Comparison of ENCODE assay signal across 2 cellular contexts in genomic region chr20:64119301-64119680, GRCh38.
TF ChIP-seq lines count a peak whose summit lies in the region.

No MANE protein-coding gene starts in this region.

TF ChIP-seq in A549, 52 proteins besides CTCF, POLR2A, EP300 and RAD21 (continued from another document):
- no peak for TF ChIP-seq BCL3 (IDR thresholded peaks at IDR 0.05)
- no peak for TF ChIP-seq CBX2 (IDR thresholded peaks at IDR 0.05; ENCODE audit: borderline replicate concordance, low read depth)
- no peak for TF ChIP-seq NPAS2 (CRISPR knock-in tag; IDR thresholded peaks at IDR 0.05; ENCODE audit: borderline replicate concordance)

TF ChIP-seq in HEK293, 187 proteins besides CTCF, POLR2A, EP300 and RAD21 (continued from another document):
- no peak for TF ChIP-seq ZNF148 (tag by site-specific recombination; IDR thresholded peaks at IDR 0.05; ENCODE audit: borderline replicate concordance)
- peak; percentile 35; the same call in 1 of the 2 replicates for TF ChIP-seq SCRT2 (tag by site-specific recombination; IDR thresholded peaks at IDR 0.05)
- no peak for TF ChIP-seq ZNF140 (tag by site-specific recombination; IDR thresholded peaks at IDR 0.05)
- no peak for TF ChIP-seq ZNF391 (tag by site-specific recombination; IDR thresholded peaks at IDR 0.05; ENCODE audit: borderline replicate concordance, low read depth)
- no peak for TF ChIP-seq ZNF510 (tag by site-specific recombination; IDR thresholded peaks at IDR 0.05; ENCODE audit: insufficient replicate concordance)
- TF ChIP-seq IKZF3 (tag by site-specific recombination; IDR thresholded peaks at IDR 0.05), result peak; percentile 67
- TF ChIP-seq ZNF311 (tag by site-specific recombination; IDR thresholded peaks at IDR 0.05; ENCODE audit: borderline replicate concordance), result no peak
